17 cellular contexts compared by ENCODE assay signal in the genomic region with DNA sequence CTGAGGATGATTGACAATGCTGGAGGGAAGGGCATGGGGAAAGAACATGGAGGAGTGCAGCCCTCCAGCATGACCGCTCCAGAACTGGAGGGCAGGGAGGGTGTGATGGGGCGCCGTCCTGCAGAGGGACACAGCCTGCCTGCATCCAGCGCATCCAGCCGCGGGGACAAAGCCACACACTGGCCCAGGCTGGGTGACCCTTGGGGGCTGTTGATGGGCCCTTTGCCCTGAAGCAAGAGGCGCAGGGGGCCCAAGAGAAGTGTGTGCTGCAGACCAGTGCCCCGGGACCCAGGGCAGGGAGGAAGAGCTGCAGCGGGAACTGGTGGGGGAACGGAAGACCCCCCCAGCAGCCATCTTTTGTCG.
DNase-seq lines count a peak whose midpoint lies in the region; ATAC-seq and TF ChIP-seq lines count a peak whose summit lies in the region.
"Had no signal": no experiment of that assay in that cellular context is flagged by ENCODE, and none has a peak within 500 bp of the region (broad histone marks: within the 10 kb centered on the region; RNA-seq: fewer than 3 reads in every experiment).

No MANE protein-coding gene starts in this region.

- no peak for TF ChIP-seq CTCF in IMR-90 (conservative IDR thresholded peaks at IDR 0.05; ENCODE audit: low read depth, low read length)
- TF ChIP-seq CTCF in type B pancreatic cell (conservative IDR thresholded peaks at IDR 0.05): no peak

- H3K4me2 ChIP-seq in IMR-90 (ENCODE audit: low read depth, low read length): no peak overlapping the region
- H3K4me2 ChIP-seq: BLaER1 treated with 17β-estradiol and CSF1 and Interleukin-3, amounts not matched to agents 10 nM and 100 nM had no signal

- TF ChIP-seq POLR2A in IMR-90 (IDR thresholded peaks at IDR 0.05; ENCODE audit: low read depth, low read length): no peak

- no peak overlapping the region for H3K14ac ChIP-seq in IMR-90 (replicated peaks; ENCODE audit: low read depth, low read length)

- H3K4me1 ChIP-seq in IMR-90 (ENCODE audit: control insufficient read depth, insufficient read depth, low read length): no peaks in the 10 kb centered on the region
- H3K4me1 ChIP-seq: HAP-1 had no signal

- H3K4me3 Mint-ChIP-seq in activated CD4-positive, alpha-beta T cell treated with anti-CD3 and anti-CD28 coated beads, Interleukin-2, amount 10 ng/mL, durations not matched to agents 7 days and 5 days: no peak overlapping the region
- no peak overlapping the region for H3K4me3 Mint-ChIP-seq in type B pancreatic cell
- H3K4me3 Mint-ChIP-seq: CD4-positive, CD25-positive, alpha-beta regulatory T cell had no signal

- POLR2A ChIA-PET in activated CD4-positive, alpha-beta T cell treated with anti-CD3 and anti-CD28 coated beads, Interleukin-2, amount 10 ng/mL, durations not matched to agents 7 days and 5 days (lab: Charles Lee): no interaction called here
- POLR2A ChIA-PET in IMR-90 (lab: Charles Lee; ENCODE audit: unreplicated experiment): no interaction called here

- H3K9ac ChIP-seq in IMR-90 (ENCODE audit: low read depth, low read length): no peak overlapping the region
- H3K9ac ChIP-seq: BLaER1 treated with 17β-estradiol and CSF1 and Interleukin-3, amounts not matched to agents 10 nM and 100 nM; GM23248 had no signal

- H3K27ac ChIP-seq in IMR-90 (ENCODE audit: insufficient read depth, low read length): no peak overlapping the region
- H3K27ac ChIP-seq: BLaER1 treated with 17β-estradiol and CSF1 and Interleukin-3, amounts not matched to agents 10 nM and 100 nM; GM23248 had no signal

- ATAC-seq in IMR-90 (ENCODE audit: low read depth) (no peak), left lobe of liver (no peak), HG03469 (IDR thresholded peaks at IDR 0.05; ENCODE audit: unreplicated experiment) (no peak), HG03460 (IDR thresholded peaks at IDR 0.05; ENCODE audit: unreplicated experiment) (no peak)
- ATAC-seq: HepG2 had no signal

- H2AK5ac ChIP-seq in IMR-90 (ENCODE audit: low read depth, low read length): no peak overlapping the region

- no peaks in the 10 kb centered on the region for H3K79me1 ChIP-seq in IMR-90 (ENCODE audit: low read depth in 1 of 2, low read length in 2 of 2)

- H2BK120ac ChIP-seq in IMR-90 (ENCODE audit: low read depth, low read length): no peak overlapping the region

- no peaks in the 10 kb centered on the region for H3K36me3 ChIP-seq in IMR-90 (ENCODE audit: control insufficient read depth, insufficient read depth, low read length)
- H3K36me3 ChIP-seq: BLaER1 treated with 17β-estradiol and CSF1 and Interleukin-3, amounts not matched to agents 10 nM and 100 nM; HAP-1 had no signal

- H3K4me1 Mint-ChIP-seq in activated CD4-positive, alpha-beta T cell treated with anti-CD3 and anti-CD28 coated beads, Interleukin-2, amount 10 ng/mL, durations not matched to agents 7 days and 5 days: no peaks in the 10 kb centered on the region
- H3K4me1 Mint-ChIP-seq in type B pancreatic cell (ENCODE audit: unreplicated experiment): no peaks in the 10 kb centered on the region
- H3K4me1 Mint-ChIP-seq: CD4-positive, CD25-positive, alpha-beta regulatory T cell had no signal

- peak; percentile 3 for DNase-seq in activated CD4-positive, alpha-beta T cell treated with anti-CD3 and anti-CD28 coated beads, Interleukin-2, amount 10 ng/mL, durations not matched to agents 7 days and 5 days
- DNase-seq in activated CD4-positive, alpha-beta T cell treated with anti-CD3 and anti-CD28 coated beads, Interleukin-2, amount 50 U/mL, for 1 hour: no peak
- DNase-seq in IMR-90 (no peak), left lobe of liver (ENCODE audit: low spot score) (peak; percentile 24), type B pancreatic cell (ENCODE audit: extremely low spot score, unreplicated experiment) (peak; percentile 62), NCI-H748 treated with DMSO at 0.1 percent for 48 hours (lab: John Stamatoyannopoulos, UW) (no peak)
- DNase-seq: 8988T; AML-193; Calu3; CD4-positive, CD25-positive, alpha-beta regulatory T cell; DMS 273 treated with DMSO at 0.1 percent for 48 hours; GM23248 had no signal

- H3K9me3 ChIP-seq in IMR-90 (ENCODE audit: control insufficient read depth, insufficient read depth, low read length): peaks cover 27% of the 10 kb centered on the region
- H3K9me3 ChIP-seq: HAP-1 had no signal

- H3K23ac ChIP-seq in IMR-90 (ENCODE audit: low read depth, low read length): no peak overlapping the region

- H3K27me3 Mint-ChIP-seq in activated CD4-positive, alpha-beta T cell treated with anti-CD3 and anti-CD28 coated beads, Interleukin-2, amount 10 ng/mL, durations not matched to agents 7 days and 5 days: peaks cover 4% of the 10 kb centered on the region
- H3K27me3 Mint-ChIP-seq in type B pancreatic cell: peaks cover 44% of the 10 kb centered on the region

- H3K18ac ChIP-seq in IMR-90 (ENCODE audit: low read depth, low read length): no peak overlapping the region

- H4K20me1 ChIP-seq in IMR-90 (ENCODE audit: insufficient read depth, low read length): no peaks in the 10 kb centered on the region
- H4K20me1 ChIP-seq: BLaER1 treated with 17β-estradiol and CSF1 and Interleukin-3, amounts not matched to agents 10 nM and 100 nM had no signal

- intact Hi-C loops in IMR-90 (cut with micrococcal nuclease): no loop called here

- no peak overlapping the region for H3K56ac ChIP-seq in IMR-90 (ENCODE audit: extremely low read depth, insufficient read depth, low read length)

- peaks cover 3% of the 10 kb centered on the region for H3K9me3 Mint-ChIP-seq in activated CD4-positive, alpha-beta T cell treated with anti-CD3 and anti-CD28 coated beads, Interleukin-2, amount 10 ng/mL, durations not matched to agents 7 days and 5 days
- peaks cover 9% of the 10 kb centered on the region for H3K9me3 Mint-ChIP-seq in type B pancreatic cell

- no CpG with 5 or more reads among the region's 11 CpGs for WGBS in IMR-90 (ENCODE audit: extremely low coverage in 2 of 2, insufficient read length in 1 of 2), 2 experiments

- H2AK9ac ChIP-seq in IMR-90 (replicated peaks; ENCODE audit: low read depth, low read length, poor library complexity): peak overlapping the region; percentile 6

- H2BK20ac ChIP-seq in IMR-90 (ENCODE audit: low read depth, low read length): no peak overlapping the region

- dilution Hi-C loops in IMR-90 (cut with HindIII; ENCODE audit: low sequenced_read_pairs, unreplicated experiment): no loop called here

- no peak overlapping the region for H4K5ac ChIP-seq in IMR-90 (ENCODE audit: low read depth, low read length)

- no peaks in the 10 kb centered on the region for H3K27me3 ChIP-seq in IMR-90 (ENCODE audit: control insufficient read depth, insufficient read depth, low read length)
- H3K27me3 ChIP-seq: BLaER1 treated with 17β-estradiol and CSF1 and Interleukin-3, amounts not matched to agents 10 nM and 100 nM had no signal

- no peak overlapping the region for H3K27ac Mint-ChIP-seq in activated CD4-positive, alpha-beta T cell treated with anti-CD3 and anti-CD28 coated beads, Interleukin-2, amount 10 ng/mL, durations not matched to agents 7 days and 5 days
- no peak overlapping the region for H3K27ac Mint-ChIP-seq in type B pancreatic cell
- H3K27ac Mint-ChIP-seq: CD4-positive, CD25-positive, alpha-beta regulatory T cell had no signal

- no peak overlapping the region for H2BK5ac ChIP-seq in IMR-90 (ENCODE audit: low read depth, low read length, poor library complexity, severe bottlenecking)

- in situ Hi-C loops in IMR-90 (cut with MboI; ENCODE audit: low sequenced_read_pairs): no loop called here

- no TSS peak for BruUV-seq in IMR-90 (replicated peaks; lab: Mats Ljungman, UMichigan)

- no peak overlapping the region for H4K91ac ChIP-seq in IMR-90 (ENCODE audit: insufficient read depth, low read depth, low read length)

- no peaks in the 10 kb centered on the region for H3K36me3 Mint-ChIP-seq in activated CD4-positive, alpha-beta T cell treated with anti-CD3 and anti-CD28 coated beads, Interleukin-2, amount 10 ng/mL, durations not matched to agents 7 days and 5 days (ENCODE audit: low read depth)
- no peaks in the 10 kb centered on the region for H3K36me3 Mint-ChIP-seq in type B pancreatic cell
- H3K36me3 Mint-ChIP-seq: CD4-positive, CD25-positive, alpha-beta regulatory T cell had no signal

- H3K9me1 ChIP-seq in IMR-90 (ENCODE audit: insufficient read depth, low read length): no peaks in the 10 kb centered on the region

- H4K8ac ChIP-seq in IMR-90 (ENCODE audit: low read depth in 2 of 2, low read length in 2 of 2): no peak overlapping the region

- H2AFZ ChIP-seq in IMR-90 (replicated peaks; ENCODE audit: low read length, poor library complexity): no peak overlapping the region
- H2AFZ ChIP-seq: GM23248 had no signal

- no peak overlapping the region for H3K4ac ChIP-seq in IMR-90 (ENCODE audit: low read depth, low read length)

- no peak overlapping the region for H2BK15ac ChIP-seq in IMR-90 (ENCODE audit: low read depth, low read length)

- CTCF ChIA-PET in activated CD4-positive, alpha-beta T cell treated with anti-CD3 and anti-CD28 coated beads, Interleukin-2, amount 10 ng/mL, durations not matched to agents 7 days and 5 days (lab: Charles Lee): no interaction called here
- CTCF ChIA-PET in IMR-90 (lab: Yijun Ruan, JAX): no interaction called here

- H3K4me3 ChIP-seq in IMR-90 (ENCODE audit: insufficient read depth, low read depth, low read length): no peak overlapping the region
- H3K4me3 ChIP-seq: BLaER1 treated with 17β-estradiol and CSF1 and Interleukin-3, amounts not matched to agents 10 nM and 100 nM; GM23248; HAP-1 had no signal

- TF ChIP-seq RAD21 in IMR-90 (IDR thresholded peaks at IDR 0.05; ENCODE audit: low read length): no peak

TF ChIP-seq in IMR-90, 13 proteins besides CTCF, POLR2A, EP300 and RAD21:
- TF ChIP-seq MAFK (IDR thresholded peaks at IDR 0.05; ENCODE audit: low read depth, low read length) (no peak), SMC3 (IDR thresholded peaks at IDR 0.05; ENCODE audit: low read depth, low read length) (no peak), BHLHE40 (IDR thresholded peaks at IDR 0.05; ENCODE audit: low read depth, low read length) (no peak), MAZ (IDR thresholded peaks at IDR 0.05; ENCODE audit: borderline replicate concordance, low read depth, low read length) (no peak), CEBPB (IDR thresholded peaks at IDR 0.05; ENCODE audit: low read depth, low read length) (no peak)

Comparison
In these comparisons a context has a peak if more than half of its experiments do, and no peak if none do; other contexts are left out.
1. DNase-seq: peak in activated CD4-positive, alpha-beta T cell treated with anti-CD3 and anti-CD28 coated beads, Interleukin-2, amount 10 ng/mL, durations not matched to agents 7 days and 5 days (single experiment), left lobe of liver (single experiment) and type B pancreatic cell (single experiment); none in activated CD4-positive, alpha-beta T cell treated with anti-CD3 and anti-CD28 coated beads, Interleukin-2, amount 50 U/mL, for 1 hour (single experiment), IMR-90 (single experiment) and NCI-H748 treated with DMSO at 0.1 percent for 48 hours (single experiment).